ENCODE assay signal across 22 cellular contexts in genomic region chr10:30073767-30074060, GRCh38. TPM values are rescaled to one million over a fixed set of nuclear protein-coding genes. Genes with fewer than 3 reads are reported as not detected.
DNase-seq lines count a peak whose midpoint lies in the region; FAIRE-seq and TF ChIP-seq lines count a peak whose summit lies in the region.
"Had no signal": no experiment of that assay in that cellular context is flagged by ENCODE, and none has a peak within 500 bp of the region (broad histone marks: within the 10 kb centered on the region; RNA-seq: fewer than 3 reads in every experiment).

No MANE protein-coding gene starts in this region.

- POLR2A ChIA-PET in A673 (lab: Charles Lee; ENCODE audit: low non-redundant PET), result interaction anchor here (0.6 to 0.8 kb wide), 4 partner anchors 9 to 1334 kb away, joined by 3 to 4 read pairs (median 3); no protein-coding TSS in a partner anchor

- intact Hi-C loops in A673 (cut with micrococcal nuclease; ENCODE audit: unreplicated experiment), result loop anchor here (1.0 to 2.0 kb wide), 2 partner anchors 168 to 643 kb away; no protein-coding TSS in a partner anchor

- H3K27ac ChIP-seq in A673 (ENCODE audit: low read depth, low read length, poor library complexity, severe bottlenecking) (peak overlapping the region; percentile 96), SK-N-MC (peak overlapping the region; percentile 95)
- H3K27ac ChIP-seq: 22Rv1; BLaER1 treated with 17β-estradiol and CSF1 and Interleukin-3, amounts not matched to agents 10 nM and 100 nM had no signal

- H3K9me3 ChIP-seq in A673 (ENCODE audit: low read depth, low read length, poor library complexity, severe bottlenecking), result no peaks in the 10 kb centered on the region
- no peaks in the 10 kb centered on the region for H3K9me3 ChIP-seq in SK-N-MC (ENCODE audit: low read depth, low read length)
- H3K9me3 ChIP-seq: BE2C had no signal

- peak overlapping the region; percentile 29 for H3K9ac ChIP-seq in SK-N-MC (ENCODE audit: insufficient read length)
- H3K9ac ChIP-seq: BLaER1 treated with 17β-estradiol and CSF1 and Interleukin-3, amounts not matched to agents 10 nM and 100 nM had no signal

- H3K27me3 ChIP-seq in A673 (replicated peaks; ENCODE audit: insufficient read depth, low read depth, low read length, poor library complexity), result no peaks in the 10 kb centered on the region
- H3K27me3 ChIP-seq: BE2C; BLaER1 treated with 17β-estradiol and CSF1 and Interleukin-3, amounts not matched to agents 10 nM and 100 nM had no signal

- H3K36me3 ChIP-seq in A673 (ENCODE audit: insufficient read depth, low read length, poor library complexity, severe bottlenecking) (no peaks in the 10 kb centered on the region), SK-N-MC (ENCODE audit: insufficient read depth, low read length) (no peaks in the 10 kb centered on the region)
- H3K36me3 ChIP-seq: BE2C; BLaER1 treated with 17β-estradiol and CSF1 and Interleukin-3, amounts not matched to agents 10 nM and 100 nM had no signal

- peak; percentile 5 for FAIRE-seq in urothelium cell line (lab: Jason Lieb, UNC)
- FAIRE-seq: A204.1, D721Med, G401.6, GM12892, GM19239 had no signal

- CTCF ChIA-PET in A673 (lab: Charles Lee), result interaction anchor here (1.0 to 1.5 kb wide), 2 partner anchors 25 to 168 kb away, joined by 3 to 4 read pairs; no protein-coding TSS in a partner anchor

- BruUV-seq in A673 (replicated peaks; lab: Mats Ljungman, UMichigan), result no TSS peak

- no peak overlapping the region for H3K4me3 ChIP-seq in A673 (ENCODE audit: low read depth, low read length, poor library complexity, severe bottlenecking)
- H3K4me3 ChIP-seq in SK-N-MC, result peak overlapping the region; percentile 15; the same call in 1 of the 2 replicates
- H3K4me3 ChIP-seq: BLaER1 treated with 17β-estradiol and CSF1 and Interleukin-3, amounts not matched to agents 10 nM and 100 nM; GM23338 had no signal

- TF ChIP-seq CTCF in A673 (conservative IDR thresholded peaks at IDR 0.05; ENCODE audit: low read depth, low read length), result no peak

- H3K4me1 ChIP-seq in A673 (ENCODE audit: insufficient read depth, low read length, poor library complexity, severe bottlenecking), result peaks cover 68% of the 10 kb centered on the region
- H3K4me1 ChIP-seq: BE2C had no signal

- DNase-seq in DMS 273 (lab: John Stamatoyannopoulos, UW; ENCODE audit: unreplicated experiment) (peak; percentile 5), DMS 273 treated with DMSO at 0.1 percent for 48 hours (lab: John Stamatoyannopoulos, UW) (no peak), A673 (ENCODE audit: low spot score) (peak; percentile 92), SK-N-MC (ENCODE audit: low read depth, low spot score) (peak; percentile 84), urothelium cell line (ENCODE audit: low spot score) (no peak), midbrain (lab: John Stamatoyannopoulos, UW) (no peak), NAMALWA (ENCODE audit: low spot score) (no peak)
- DNase-seq: ACHN; AML-193; BE2C; CD4-positive, alpha-beta T cell; CD8-positive, alpha-beta memory T cell; DMS153; H9 had no signal

RNA-seq across cellular contexts. Expression of gene JCAD, which starts 14.3 kb away (rescaled TPM):
- total RNA-seq in A673 (2021), result 62.0 and 65.8 TPM in 2 replicates
- total RNA-seq: CD4-positive, alpha-beta T cell had no signal

Comparison
In these comparisons a context has a peak if more than half of its experiments do, and no peak if none do; other contexts are left out.
1. DNase-seq: peak in DMS 273 (single experiment), A673 (single experiment) and SK-N-MC (single experiment); none in DMS 273 treated with DMSO at 0.1 percent for 48 hours (single experiment), urothelium cell line (single experiment), midbrain (single experiment) and NAMALWA (single experiment).